In genomic region chr9:16022228-16022627, GRCh38 we compare ENCODE assay signal across 31 cellular contexts.
"Had no signal": no experiment of that assay in that cellular context is flagged by ENCODE, and none has a peak within 500 bp of the region (broad histone marks: within the 10 kb centered on the region; RNA-seq: fewer than 3 reads in every experiment).

No MANE protein-coding gene starts in this region.

- H3K27ac ChIP-seq: ascending aorta, breast epithelium, cardiac muscle cell, colonic mucosa, WERI-Rb-1 had no signal

- H3K36me3 ChIP-seq: ascending aorta, breast epithelium, cardiac muscle cell, colonic mucosa, WERI-Rb-1 had no signal

- H3K9me3 Mint-ChIP-seq: T-helper 2 cell treated with Interferon-gamma antibody and Interleukin-4, amounts not matched to agents 5 μg/mL and 100 μg/mL, for 36 hours had no signal

- H3K27ac Mint-ChIP-seq: activated CD4-positive, alpha-beta memory T cell treated with anti-CD3 and anti-CD28 coated beads, Interleukin-2, amount 10 ng/mL, durations not matched to agents 7 days and 5 days; activated CD4-positive, alpha-beta T cell treated with anti-CD3 and anti-CD28 coated beads, Interleukin-2, amount 10 ng/mL, durations not matched to agents 7 days and 5 days; activated naive CD4-positive, alpha-beta T cell treated with anti-CD3 and anti-CD28 coated beads, Interleukin-2, amount 10 ng/mL, durations not matched to agents 7 days and 5 days; activated naive CD4-positive, alpha-beta T cell treated with anti-CD3 and anti-CD28 coated beads, Interleukin-2, amount 50 U/mL, for 72 hours; activated naive CD8-positive, alpha-beta T cell treated with anti-CD3 and anti-CD28 coated beads, Interleukin-2, amount 10 ng/mL, durations not matched to agents 7 days and 5 days; activated T-cell treated with anti-CD3 and anti-CD28 coated beads, Interleukin-2, amount 50 U/mL, for 24 hours; activated T-cell treated with anti-CD3 and anti-CD28 coated beads, Interleukin-2, amount 50 U/mL, for 72 hours; brain; T-helper 17 cell; T-helper 2 cell treated with Interferon-gamma antibody and Interleukin-4, amounts not matched to agents 5 μg/mL and 100 μg/mL, for 36 hours had no signal

- H3K4me1 Mint-ChIP-seq: activated CD4-positive, alpha-beta memory T cell treated with anti-CD3 and anti-CD28 coated beads, Interleukin-2, amount 10 ng/mL, durations not matched to agents 7 days and 5 days; activated CD4-positive, alpha-beta T cell treated with anti-CD3 and anti-CD28 coated beads, Interleukin-2, amount 10 ng/mL, durations not matched to agents 7 days and 5 days; activated naive CD4-positive, alpha-beta T cell treated with anti-CD3 and anti-CD28 coated beads, Interleukin-2, amount 10 ng/mL, durations not matched to agents 7 days and 5 days; activated naive CD8-positive, alpha-beta T cell treated with anti-CD3 and anti-CD28 coated beads, Interleukin-2, amount 10 ng/mL, durations not matched to agents 7 days and 5 days; brain; T-helper 17 cell had no signal

- H3K27me3 Mint-ChIP-seq: activated CD4-positive, alpha-beta memory T cell treated with anti-CD3 and anti-CD28 coated beads, Interleukin-2, amount 10 ng/mL, durations not matched to agents 7 days and 5 days; activated CD4-positive, alpha-beta T cell treated with anti-CD3 and anti-CD28 coated beads, Interleukin-2, amount 10 ng/mL, durations not matched to agents 7 days and 5 days; activated naive CD4-positive, alpha-beta T cell treated with anti-CD3 and anti-CD28 coated beads, Interleukin-2, amount 10 ng/mL, durations not matched to agents 7 days and 5 days; activated T-cell treated with anti-CD3 and anti-CD28 coated beads, Interleukin-2, amount 50 U/mL, for 24 hours; T-helper 17 cell had no signal

- H3K27me3 ChIP-seq: ascending aorta, breast epithelium, cardiac muscle cell, colonic mucosa had no signal

- FAIRE-seq: frontal cortex had no signal

- H3K36me3 Mint-ChIP-seq: activated naive CD4-positive, alpha-beta T cell treated with anti-CD3 and anti-CD28 coated beads, Interleukin-2, amount 10 ng/mL, durations not matched to agents 7 days and 5 days; activated naive CD4-positive, alpha-beta T cell treated with anti-CD3 and anti-CD28 coated beads, Interleukin-2, amount 50 U/mL, for 72 hours; activated naive CD8-positive, alpha-beta T cell treated with anti-CD3 and anti-CD28 coated beads, Interleukin-2, amount 10 ng/mL, durations not matched to agents 7 days and 5 days; brain had no signal

- H3K9me3 ChIP-seq: colonic mucosa had no signal

- H3K4me1 ChIP-seq: ascending aorta, breast epithelium, colonic mucosa had no signal

- H3K4me3 ChIP-seq: ascending aorta, breast epithelium, cardiac muscle cell, colonic mucosa had no signal

- ATAC-seq: activated naive CD4-positive, alpha-beta T cell treated with anti-CD3 and anti-CD28 coated beads, Interleukin-2, amount 50 U/mL, for 72 hours; activated T-cell treated with anti-CD3 and anti-CD28 coated beads, Interleukin-2, amount 50 U/mL, for 72 hours; esophagus mucosa; T-helper 17 cell had no signal

- DNase-seq: activated CD4-positive, alpha-beta memory T cell treated with anti-CD3 and anti-CD28 coated beads, Interleukin-2, amount 10 ng/mL, durations not matched to agents 7 days and 5 days; activated CD4-positive, alpha-beta T cell treated with anti-CD3 and anti-CD28 coated beads for 4 hours; activated CD4-positive, alpha-beta T cell treated with anti-CD3 and anti-CD28 coated beads, Interleukin-2, amount 10 ng/mL, durations not matched to agents 7 days and 5 days; activated CD4-positive, alpha-beta T cell treated with anti-CD3 and anti-CD28 coated beads, Interleukin-2, amount 50 U/mL, for 4 hours; activated CD4-positive, CD25-positive, alpha-beta regulatory T cell; activated CD4-positive, CD25-positive, alpha-beta regulatory T cell treated with anti-CD3 and anti-CD28 coated beads, Interleukin-2, amount 50 U/mL, for 72 hours; activated CD8-positive, alpha-beta memory T cell treated with anti-CD3 and anti-CD28 coated beads, Interleukin-2, amount 50 U/mL, for 48 hours; activated gamma-delta T cell; activated naive CD4-positive, alpha-beta T cell; activated naive CD4-positive, alpha-beta T cell treated with anti-CD3 and anti-CD28 coated beads, Interleukin-2, amount 10 ng/mL, durations not matched to agents 7 days and 5 days; activated naive CD8-positive, alpha-beta T cell treated with anti-CD3 and anti-CD28 coated beads, Interleukin-2, amount 10 ng/mL, durations not matched to agents 7 days and 5 days; activated T-cell treated with anti-CD3 and anti-CD28 coated beads for 4 hours; activated T-cell treated with anti-CD3 and anti-CD28 coated beads, Interleukin-2, amount 50 U/mL, for 24 hours; activated T-cell treated with anti-CD3 and anti-CD28 coated beads, Interleukin-2, amount 50 U/mL, for 72 hours; central memory CD4-positive, alpha-beta T cell; cerebellar nuclear complex; colonic mucosa; effector CD8-positive, alpha-beta T cell; foreskin fibroblast; T-helper 1 cell; T-helper 17 cell; T1000; WERI-Rb-1 had no signal

- H3K4me3 Mint-ChIP-seq: activated CD4-positive, alpha-beta memory T cell treated with anti-CD3 and anti-CD28 coated beads, Interleukin-2, amount 10 ng/mL, durations not matched to agents 7 days and 5 days; activated CD4-positive, alpha-beta T cell treated with anti-CD3 and anti-CD28 coated beads, Interleukin-2, amount 10 ng/mL, durations not matched to agents 7 days and 5 days; activated naive CD4-positive, alpha-beta T cell treated with anti-CD3 and anti-CD28 coated beads, Interleukin-2, amount 10 ng/mL, durations not matched to agents 7 days and 5 days; activated naive CD8-positive, alpha-beta T cell treated with anti-CD3 and anti-CD28 coated beads, Interleukin-2, amount 10 ng/mL, durations not matched to agents 7 days and 5 days; activated T-cell treated with anti-CD3 and anti-CD28 coated beads, Interleukin-2, amount 50 U/mL, for 24 hours; activated T-cell treated with anti-CD3 and anti-CD28 coated beads, Interleukin-2, amount 50 U/mL, for 72 hours; brain; T-helper 17 cell; T-helper 2 cell treated with Interferon-gamma antibody and Interleukin-4, amounts not matched to agents 5 μg/mL and 100 μg/mL, for 36 hours had no signal
